13 cellular contexts compared by ENCODE assay signal in genomic region chr7:106775552-106775936, GRCh38.
A peak's percentile ranks its signal among the peaks of the same experiment; 100 is the strongest.
DNase-seq lines count a peak whose midpoint lies in the region; ATAC-seq, FAIRE-seq and TF ChIP-seq lines count a peak whose summit lies in the region.
"Had no signal": no experiment of that assay in that cellular context is flagged by ENCODE, and none has a peak within 500 bp of the region (broad histone marks: within the 10 kb centered on the region; RNA-seq: fewer than 3 reads in every experiment).

No MANE protein-coding gene starts in this region.

- H3K4me2 ChIP-seq in keratinocyte (ENCODE audit: control insufficient read depth, extremely low read depth, insufficient read depth, low read depth, low read length), result no peak overlapping the region

- no peak overlapping the region for H3K9ac ChIP-seq in keratinocyte (ENCODE audit: control insufficient read depth, extremely low read depth, insufficient read depth, low read length)

- FAIRE-seq in keratinocyte (lab: Jason Lieb, UNC) (peak; percentile 20), frontal cortex (lab: Jason Lieb, UNC) (no peak)

- H2AFZ ChIP-seq in keratinocyte (ENCODE audit: control insufficient read depth, low read length), result no peak overlapping the region

- H3K4me1 ChIP-seq in keratinocyte (ENCODE audit: control insufficient read depth, extremely low read depth, insufficient read depth, low read length) (peaks cover 10% of the 10 kb centered on the region), psoas muscle (no peaks in the 10 kb centered on the region)
- H3K4me1 ChIP-seq: uterus had no signal

- TF ChIP-seq CTCF in keratinocyte (optimal IDR thresholded peaks at IDR 0.05 in 1 of 3, IDR thresholded peaks at IDR 0.05 in 1 of 3, conservative IDR thresholded peaks at IDR 0.05 in 1 of 3; ENCODE audit: extremely low read depth in 1 of 3, insufficient read depth in 2 of 3, low read length in 3 of 3) (no peak), psoas muscle (IDR thresholded peaks at IDR 0.05) (no peak)

- H3K27me3 ChIP-seq in keratinocyte (ENCODE audit: control insufficient read depth, extremely low read depth, insufficient read depth, low read length) (no peaks in the 10 kb centered on the region), psoas muscle (ENCODE audit: insufficient read depth in 3 of 3, low read length in 2 of 3) (peaks cover 0 to 5% (median 2%) of the 10 kb centered on the region in 3 donors)
- H3K27me3 ChIP-seq: esophagus muscularis mucosa, uterus had no signal

- no peaks in the 10 kb centered on the region for H3K79me2 ChIP-seq in keratinocyte (ENCODE audit: control insufficient read depth, insufficient read depth, low read length)

- 81 to 93% (median 86%) methylated on average over 4 of the region's 4 CpGs for WGBS in psoas muscle, 3 donors

- no peak for ATAC-seq in HG03432 (IDR thresholded peaks at IDR 0.05; ENCODE audit: unreplicated experiment)
- ATAC-seq in psoas muscle, result no peak
- ATAC-seq in HG02642 (IDR thresholded peaks at IDR 0.05; ENCODE audit: poor library complexity, unreplicated experiment), result no peak

- dilution Hi-C loops in keratinocyte (cut with MboI; ENCODE audit: extremely low pct_ligation_motif_present, low sequenced_read_pairs), result no loop called here

- no peaks in the 10 kb centered on the region for H3K9me1 ChIP-seq in keratinocyte (ENCODE audit: control insufficient read depth, extremely low read depth, insufficient read depth, low read length)

- H3K36me3 ChIP-seq in keratinocyte (ENCODE audit: control insufficient read depth in 2 of 2, extremely low read depth in 1 of 2, insufficient read depth in 2 of 2, low read length in 2 of 2) (no peaks in the 10 kb centered on the region), psoas muscle (ENCODE audit: insufficient read depth in 1 of 2, low read depth in 1 of 2) (no peaks in the 10 kb centered on the region)
- H3K36me3 ChIP-seq: esophagus muscularis mucosa, uterus had no signal

- DNase-seq in AG08395 (ENCODE audit: low spot score) (peak; percentile 74), HT1080 (ENCODE audit: low read depth) (peak; percentile 87), amniotic epithelial cell (ENCODE audit: low read depth) (peak; percentile 73), keratinocyte (ENCODE audit: low read depth, low spot score) (no peak), psoas muscle (no peak), frontal cortex (ENCODE audit: low spot score in 2 of 2) (no peak)
- DNase-seq: naive B cell; SHP77; stimulated activated CD4-positive, alpha-beta T cell treated with anti-CD3 and anti-CD28 coated beads, Interleukin-4, amount 100 ng/mL, for 1 hour; uterus had no signal

- no peaks in the 10 kb centered on the region for H4K20me1 ChIP-seq in keratinocyte (ENCODE audit: control insufficient read depth, extremely low read depth, insufficient read depth, low read length)

- H3K4me3 ChIP-seq in keratinocyte (ENCODE audit: control insufficient read depth in 2 of 3, extremely low read depth in 1 of 3, insufficient read depth in 2 of 3, low read depth in 1 of 3, low read length in 3 of 3), result no peak overlapping the region
- no peak overlapping the region for H3K4me3 ChIP-seq in psoas muscle
- H3K4me3 ChIP-seq: esophagus muscularis mucosa, uterus had no signal

- H3K9me3 ChIP-seq in keratinocyte (ENCODE audit: control insufficient read depth, low read depth, low read length) (no peaks in the 10 kb centered on the region), psoas muscle (no peaks in the 10 kb centered on the region)
- H3K9me3 ChIP-seq: esophagus muscularis mucosa, uterus had no signal

- H3K27ac ChIP-seq in keratinocyte (ENCODE audit: control insufficient read depth, insufficient read depth, low read length), result no peak overlapping the region
- H3K27ac ChIP-seq in psoas muscle, result no peak overlapping the region
- H3K27ac ChIP-seq: esophagus muscularis mucosa, uterus had no signal

- intact Hi-C loops in psoas muscle (cut with DNase I), result no loop called here

Comparison
In these comparisons a context has a peak if more than half of its experiments do, and no peak if none do; other contexts are left out.
1. DNase-seq: peak in AG08395 (single experiment), HT1080 (single experiment) and amniotic epithelial cell (single experiment); none in keratinocyte (single experiment), psoas muscle (0 of 2) and frontal cortex (0 of 2).